ENCODE assay signal across 18 cellular contexts in the genomic region with DNA sequence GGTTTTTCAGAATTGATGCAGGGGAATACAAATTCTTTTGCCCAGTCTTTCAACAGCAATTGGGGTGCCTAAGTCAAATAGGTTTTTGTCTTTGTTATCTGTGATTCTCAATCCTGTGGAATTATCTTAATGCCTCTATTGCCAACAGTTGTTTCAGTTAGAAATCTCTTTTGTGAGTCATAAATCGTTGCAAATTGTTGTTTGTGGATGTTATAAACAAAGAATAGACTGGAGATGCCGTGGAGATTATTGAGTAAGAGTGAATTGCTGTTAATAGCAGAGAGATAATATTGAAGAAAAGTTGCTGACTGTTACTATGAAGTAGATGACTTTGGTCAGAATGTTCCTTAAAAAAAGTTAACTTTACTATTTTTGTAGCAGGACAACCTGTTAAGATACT.
"Had no signal": no experiment of that assay in that cellular context is flagged by ENCODE, and none has a peak within 500 bp of the region (broad histone marks: within the 10 kb centered on the region; RNA-seq: fewer than 3 reads in every experiment).

No MANE protein-coding gene starts in this region.

- H2AFZ ChIP-seq: PC-9 had no signal

- H3K27ac ChIP-seq: PC-9 had no signal

- H3K4me2 ChIP-seq: PC-9 had no signal

- ATAC-seq: activated CD8-positive, alpha-beta T cell treated with anti-CD3 and anti-CD28 coated beads, Interleukin-2, amount 10 ng/mL, durations not matched to agents 7 days and 5 days; WTC11 had no signal

- DNase-seq: activated CD4-positive, alpha-beta T cell treated with anti-CD3 and anti-CD28 coated beads for 48 hours; activated CD4-positive, alpha-beta T cell treated with anti-CD3 and anti-CD28 coated beads, Interleukin-2, amount 50 U/mL, for 4 hours; activated CD4-positive, CD25-positive, alpha-beta regulatory T cell treated with anti-CD3 and anti-CD28 coated beads, Interleukin-2, amount 50 U/mL, for 72 hours; activated CD8-positive, alpha-beta memory T cell treated with anti-CD3 and anti-CD28 coated beads, Interleukin-2, amount 50 U/mL, for 48 hours; activated CD8-positive, alpha-beta T cell treated with anti-CD3 and anti-CD28 coated beads, Interleukin-2, amount 10 ng/mL, durations not matched to agents 7 days and 5 days; activated effector memory CD4-positive, alpha-beta T cell treated with Interleukin-2 at 50 U/mL for 16 hours; activated naive CD4-positive, alpha-beta T cell; activated T-cell treated with anti-CD3 and anti-CD28 coated beads, Interleukin-2, amount 50 U/mL, for 24 hours; amniotic stem cell; NCI-H1105 treated with DMSO at 0.1 percent for 48 hours; NCI-H1436 treated with DMSO at 0.1 percent for 48 hours; NCI-H187; NCI-H2081; NCI-H446; NCI-H524; PC-9; SHP77 treated with DMSO at 0.1 percent for 48 hours had no signal

- H3K4me3 ChIP-seq: PC-9 had no signal
